In genomic region chr7:158432369-158433270, GRCh38 we compare ENCODE assay signal across 1 cellular context.
TF ChIP-seq lines count a peak whose summit lies in the region.

No MANE protein-coding gene starts in this region.

TF ChIP-seq in HCT116, 20 proteins besides CTCF, POLR2A, EP300 and RAD21 (continued from another document):
- TF ChIP-seq REST (IDR thresholded peaks at IDR 0.05; ENCODE audit: low read depth) (no peak), TCF7L2 (IDR thresholded peaks at IDR 0.05; ENCODE audit: borderline replicate concordance, extremely low read depth, insufficient read depth, insufficient read length) (no peak)
